ENCODE assay signal across 22 cellular contexts in genomic region chr10:29970576-29970975, GRCh38.
"Had no signal": no experiment of that assay in that cellular context is flagged by ENCODE, and none has a peak within 500 bp of the region (broad histone marks: within the 10 kb centered on the region; RNA-seq: fewer than 3 reads in every experiment).

No MANE protein-coding gene starts in this region.

- H3K27me3 ChIP-seq: cardiac muscle cell, foreskin keratinocyte, ovary, spleen, transverse colon had no signal

- H3K4me1 ChIP-seq: foreskin keratinocyte, spleen had no signal

- DNase-seq: activated CD4-positive, alpha-beta T cell treated with anti-CD3 and anti-CD28 coated beads, Interleukin-2, amount 50 U/mL, for 1 hour; activated CD4-positive, CD25-positive, alpha-beta regulatory T cell treated with anti-CD3 and anti-CD28 coated beads, Interleukin-2, amount 50 U/mL, for 72 hours; activated CD8-positive, alpha-beta T cell treated with anti-CD3 and anti-CD28 coated beads for 36 hours; activated naive CD8-positive, alpha-beta T cell treated with anti-CD3 and anti-CD28 coated beads, Interleukin-2, amount 50 U/mL, for 24 hours; activated T-cell treated with anti-CD3 and anti-CD28 coated beads, Interleukin-2, amount 50 U/mL, for 4 hours; anterior cingulate cortex; dorsolateral prefrontal cortex; effector memory CD4-positive, alpha-beta T cell; foreskin keratinocyte; mammary epithelial cell; naive B cell; nephron progenitor cell; ovary; spleen; stimulated activated naive CD4-positive, alpha-beta T cell; T-helper 17 cell; T1000; transverse colon had no signal

- H3K27ac ChIP-seq: cardiac muscle cell, coronary artery, dorsolateral prefrontal cortex, foreskin keratinocyte, ovary, SK-N-MC, spleen, transverse colon had no signal

- H3K36me3 ChIP-seq: cardiac muscle cell, ovary, spleen, transverse colon had no signal

- H3K9me3 ChIP-seq: ovary, transverse colon had no signal

- ATAC-seq: activated CD8-positive, alpha-beta T cell treated with anti-CD3 and anti-CD28 coated beads for 36 hours; activated naive CD8-positive, alpha-beta T cell treated with anti-CD3 and anti-CD28 coated beads, Interleukin-2, amount 50 U/mL, for 24 hours; activated T-cell treated with anti-CD3 and anti-CD28 coated beads, Interleukin-2, amount 50 U/mL, for 4 hours; activated T-helper 17 cell treated with anti-CD3 and anti-CD28 coated beads, Interleukin-2, amount 50 U/mL, for 72 hours; foreskin keratinocyte; T-helper 17 cell had no signal

- H3K4me3 ChIP-seq: cardiac muscle cell, coronary artery, dorsolateral prefrontal cortex, ovary, SK-N-MC, spleen, transverse colon had no signal
